In genomic region chr7:77797734-77798393, GRCh38 we compare ENCODE assay signal across 1 cellular context.
A peak's percentile ranks its signal among the peaks of the same experiment; 100 is the strongest.
TF ChIP-seq lines count a peak whose summit lies in the region.

No MANE protein-coding gene starts in this region.

TF ChIP-seq in HepG2, 621 proteins besides CTCF, POLR2A, EP300 and RAD21 (continued from another document and continues in another):
- TF ChIP-seq ZBTB3 (CRISPR knock-in tag; IDR thresholded peaks at IDR 0.05; ENCODE audit: borderline replicate concordance, low read depth) (no peak), ZUFSP (CRISPR knock-in tag; IDR thresholded peaks at IDR 0.05; ENCODE audit: borderline replicate concordance) (no peak), MAFF (IDR thresholded peaks at IDR 0.05; ENCODE audit: low read depth, low read length) (no peak), ZNF274 (CRISPR knock-in tag; IDR thresholded peaks at IDR 0.05) (no peak), NCOA1 (CRISPR knock-in tag; IDR thresholded peaks at IDR 0.05) (peak; percentile 58; the same call in 1 of the 2 replicates), CENPX (CRISPR knock-in tag; IDR thresholded peaks at IDR 0.05) (no peak), ZNF747 (CRISPR knock-in tag; IDR thresholded peaks at IDR 0.05; ENCODE audit: borderline replicate concordance) (no peak), ZNF878 (CRISPR knock-in tag; IDR thresholded peaks at IDR 0.05) (no peak), MEF2D (CRISPR knock-in tag; IDR thresholded peaks at IDR 0.05) (no peak), ZNF512B (CRISPR knock-in tag; IDR thresholded peaks at IDR 0.05; ENCODE audit: borderline replicate concordance) (no peak), PHF21A (CRISPR knock-in tag; IDR thresholded peaks at IDR 0.05) (0 out of 2 replicates have a peak, but pooled peaks have one; percentile 14), HBP1 (CRISPR knock-in tag; IDR thresholded peaks at IDR 0.05; ENCODE audit: low read depth) (no peak; the same call in 1 of the 2 replicates), TIGD3 (CRISPR knock-in tag; IDR thresholded peaks at IDR 0.05; ENCODE audit: borderline replicate concordance) (no peak), WIZ (CRISPR knock-in tag; IDR thresholded peaks at IDR 0.05) (no peak), CCAR2 (optimal IDR thresholded peaks at IDR 0.05; ENCODE audit: low read depth, low read length) (no peak), SNAPC5 (CRISPR knock-in tag; IDR thresholded peaks at IDR 0.05; ENCODE audit: borderline replicate concordance) (no peak), SNAPC4 (CRISPR knock-in tag; IDR thresholded peaks at IDR 0.05) (peak; percentile 73; the same call in 1 of the 2 replicates), ZNF282 (IDR thresholded peaks at IDR 0.05; ENCODE audit: partially characterized antibody) (no peak), ZNF276 (CRISPR knock-in tag; IDR thresholded peaks at IDR 0.05; ENCODE audit: low read depth) (no peak), ZFP37 (CRISPR knock-in tag; IDR thresholded peaks at IDR 0.05; ENCODE audit: borderline replicate concordance) (no peak), KLF13 (CRISPR knock-in tag; IDR thresholded peaks at IDR 0.05) (0 out of 2 replicates have a peak, but pooled peaks have one; percentile 57), ZNF17 (CRISPR knock-in tag; IDR thresholded peaks at IDR 0.05) (no peak), ZNF496 (CRISPR knock-in tag; IDR thresholded peaks at IDR 0.05; ENCODE audit: insufficient replicate concordance) (no peak), NFIB (CRISPR knock-in tag; IDR thresholded peaks at IDR 0.05; ENCODE audit: borderline replicate concordance) (no peak), PHB2 (IDR thresholded peaks at IDR 0.05; ENCODE audit: partially characterized antibody) (no peak), ATF3 (CRISPR knock-in tag; IDR thresholded peaks at IDR 0.05) (no peak), PAXIP1 (CRISPR knock-in tag; conservative IDR thresholded peaks at IDR 0.05) (no peak), ARID5B (CRISPR knock-in tag; IDR thresholded peaks at IDR 0.05) (no peak), NFYC (CRISPR knock-in tag; IDR thresholded peaks at IDR 0.05) (no peak), TGIF2 (CRISPR knock-in tag; IDR thresholded peaks at IDR 0.05) (no peak), KDM5A (IDR thresholded peaks at IDR 0.05; ENCODE audit: borderline replicate concordance, low read length) (peak; percentile 64), ZNF180 (CRISPR knock-in tag; IDR thresholded peaks at IDR 0.05; ENCODE audit: borderline replicate concordance, low read depth) (no peak), NR2F1 (CRISPR knock-in tag; IDR thresholded peaks at IDR 0.05) (no peak), ZNF569 (CRISPR knock-in tag; IDR thresholded peaks at IDR 0.05; ENCODE audit: borderline replicate concordance) (no peak), ZNF446 (CRISPR knock-in tag; IDR thresholded peaks at IDR 0.05) (0 out of 2 replicates have a peak, but pooled peaks have one; percentile 7), MIXL1 (CRISPR knock-in tag; IDR thresholded peaks at IDR 0.05) (no peak), KLF6 (CRISPR knock-in tag; IDR thresholded peaks at IDR 0.05) (no peak), HNRNPUL1 (IDR thresholded peaks at IDR 0.05; ENCODE audit: low read depth, low read length) (no peak)
